1 cellular context compared by ENCODE assay signal in the genomic region with DNA sequence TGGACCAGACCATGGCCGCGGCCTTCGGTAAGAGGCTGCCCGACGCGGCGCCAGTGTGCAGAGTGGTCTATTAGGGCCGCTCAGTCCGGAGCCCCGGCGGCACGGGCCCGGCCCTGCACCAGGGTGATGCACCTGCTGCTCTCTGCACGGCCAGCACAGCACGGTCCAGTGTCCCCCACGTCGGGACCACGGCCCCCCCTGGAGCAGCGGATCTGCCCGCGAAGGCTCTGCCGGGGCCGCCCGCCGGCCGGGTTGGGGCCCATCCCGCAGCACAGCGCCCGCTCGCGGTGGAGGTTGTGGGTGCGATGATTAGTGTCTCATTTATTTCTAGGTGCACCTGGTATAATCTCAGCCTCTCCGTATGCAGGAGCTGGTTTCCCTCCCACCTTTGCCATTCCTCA.
TF ChIP-seq lines count a peak whose summit lies in the region.

No MANE protein-coding gene starts in this region.

TF ChIP-seq in WTC11, 78 proteins besides CTCF, POLR2A, EP300 and RAD21:
- TF ChIP-seq, protein P1, sequence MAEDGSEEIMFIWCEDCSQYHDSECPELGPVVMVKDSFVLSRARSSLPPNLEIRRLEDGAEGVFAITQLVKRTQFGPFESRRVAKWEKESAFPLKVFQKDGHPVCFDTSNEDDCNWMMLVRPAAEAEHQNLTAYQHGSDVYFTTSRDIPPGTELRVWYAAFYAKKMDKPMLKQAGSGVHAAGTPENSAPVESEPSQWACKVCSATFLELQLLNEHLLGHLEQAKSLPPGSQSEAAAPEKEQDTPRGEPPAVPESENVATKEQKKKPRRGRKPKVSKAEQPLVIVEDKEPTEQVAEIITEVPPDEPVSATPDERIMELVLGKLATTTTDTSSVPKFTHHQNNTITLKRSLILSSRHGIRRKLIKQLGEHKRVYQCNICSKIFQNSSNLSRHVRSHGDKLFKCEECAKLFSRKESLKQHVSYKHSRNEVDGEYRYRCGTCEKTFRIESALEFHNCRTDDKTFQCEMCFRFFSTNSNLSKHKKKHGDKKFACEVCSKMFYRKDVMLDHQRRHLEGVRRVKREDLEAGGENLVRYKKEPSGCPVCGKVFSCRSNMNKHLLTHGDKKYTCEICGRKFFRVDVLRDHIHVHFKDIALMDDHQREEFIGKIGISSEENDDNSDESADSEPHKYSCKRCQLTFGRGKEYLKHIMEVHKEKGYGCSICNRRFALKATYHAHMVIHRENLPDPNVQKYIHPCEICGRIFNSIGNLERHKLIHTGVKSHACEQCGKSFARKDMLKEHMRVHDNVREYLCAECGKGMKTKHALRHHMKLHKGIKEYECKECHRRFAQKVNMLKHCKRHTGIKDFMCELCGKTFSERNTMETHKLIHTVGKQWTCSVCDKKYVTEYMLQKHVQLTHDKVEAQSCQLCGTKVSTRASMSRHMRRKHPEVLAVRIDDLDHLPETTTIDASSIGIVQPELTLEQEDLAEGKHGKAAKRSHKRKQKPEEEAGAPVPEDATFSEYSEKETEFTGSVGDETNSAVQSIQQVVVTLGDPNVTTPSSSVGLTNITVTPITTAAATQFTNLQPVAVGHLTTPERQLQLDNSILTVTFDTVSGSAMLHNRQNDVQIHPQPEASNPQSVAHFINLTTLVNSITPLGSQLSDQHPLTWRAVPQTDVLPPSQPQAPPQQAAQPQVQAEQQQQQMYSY (CRISPR knock-in tag; IDR thresholded peaks at IDR 0.05): no peak
